In the genomic region with DNA sequence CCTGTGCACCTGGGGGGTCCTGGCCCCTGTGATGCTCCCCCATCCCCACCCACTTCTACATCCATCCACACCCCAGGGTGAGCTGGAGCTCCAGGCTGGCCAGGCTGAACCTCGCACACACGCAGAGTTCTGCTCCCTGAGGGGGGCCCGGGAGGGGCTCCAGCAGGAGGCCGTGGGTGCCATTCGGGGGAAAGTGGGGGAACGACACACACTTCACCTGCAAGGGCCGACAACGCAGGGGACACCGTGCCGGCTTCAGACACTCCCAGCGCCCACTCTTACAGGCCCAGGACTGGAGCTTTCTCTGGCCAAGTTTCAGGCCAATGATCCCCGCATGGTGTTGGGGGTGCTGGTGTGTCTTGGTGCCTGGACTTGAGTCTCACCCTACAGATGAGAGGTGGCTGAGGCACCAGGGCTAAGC, we compare ENCODE assay signal across 12 cellular contexts. TPM values are rescaled to one million over a fixed set of nuclear protein-coding genes. Genes with fewer than 3 reads are reported as not detected.
A peak's percentile ranks its signal among the peaks of the same experiment; 100 is the strongest.
DNase-seq lines count a peak whose midpoint lies in the region; ATAC-seq, FAIRE-seq and TF ChIP-seq lines count a peak whose summit lies in the region.
"Had no signal": no experiment of that assay in that cellular context is flagged by ENCODE, and none has a peak within 500 bp of the region (broad histone marks: within the 10 kb centered on the region; RNA-seq: fewer than 3 reads in every experiment).

No MANE protein-coding gene starts in this region.

- peaks cover 34% of the 10 kb centered on the region for H3K4me1 ChIP-seq in HepG2 (ENCODE audit: insufficient read depth, low read length)
- peaks cover 50% of the 10 kb centered on the region for H3K4me1 ChIP-seq in suprapubic skin

- TF ChIP-seq POLR2A in HepG2 (IDR thresholded peaks at IDR 0.05; ENCODE audit: insufficient read depth in 1 of 2, low read depth in 2 of 2, low read length in 2 of 2) (no peak), suprapubic skin (IDR thresholded peaks at IDR 0.05) (no peak)

- H3K9ac ChIP-seq in HepG2 (ENCODE audit: insufficient read depth, low read depth, low read length) = no peak overlapping the region

- intact Hi-C loops in HepG2 (cut with micrococcal nuclease; ENCODE audit: unreplicated experiment) = no loop called here

- in situ Hi-C loops in HepG2 (cut with HindIII; ENCODE audit: extremely low pct_ligation_motif_present, low pct_unique_long_range_greater_than_20kb) = loop anchor here (5.0 kb wide), 1 partner anchor 70 kb away; no protein-coding TSS in a partner anchor

- peaks cover 3% of the 10 kb centered on the region for H3K27me3 ChIP-seq in WERI-Rb-1 (ENCODE audit: insufficient read depth, low read depth, severe bottlenecking)
- no peaks in the 10 kb centered on the region for H3K27me3 ChIP-seq in HepG2 (ENCODE audit: control insufficient read depth in 1 of 2, insufficient read depth in 2 of 2, low read length in 2 of 2)
- H3K27me3 ChIP-seq in suprapubic skin = peaks cover 5% of the 10 kb centered on the region

- ATAC-seq in HepG2 = no peak

- no peak overlapping the region; the same call in 1 of the 2 replicates for H3K4me2 ChIP-seq in HepG2 (ENCODE audit: low read depth, low read length)

- 100% methylated on average over 2 of the region's 12 CpGs for WGBS in HepG2 (ENCODE audit: low lambda C conversion rate)
- WGBS in suprapubic skin = 88% methylated on average over 5 of the region's 12 CpGs

- BruUV-seq in HepG2 (replicated peaks; lab: Mats Ljungman, UMichigan) = no TSS peak

- no peaks in the 10 kb centered on the region; the same call in 1 of the 2 replicates for H4K20me1 ChIP-seq in HepG2 (ENCODE audit: insufficient read depth, low read length)

- TF ChIP-seq RAD21 in HepG2 (CRISPR knock-in tag; IDR thresholded peaks at IDR 0.05) = no peak

- H3K4me3 ChIP-seq in WERI-Rb-1 (ENCODE audit: low read depth, low read length) (no peak overlapping the region), HepG2 (replicated peaks in 1 of 3; ENCODE audit: insufficient read depth in 1 of 3, low read depth in 2 of 3, low read length in 3 of 3) (no peak overlapping the region), suprapubic skin (no peak overlapping the region)

- no peak for TF ChIP-seq CTCF in WERI-Rb-1 (IDR thresholded peaks at IDR 0.05; ENCODE audit: low read depth, low read length)
- no peak for TF ChIP-seq CTCF in HepG2 (CRISPR knock-in tag; IDR thresholded peaks at IDR 0.05)
- no peak for TF ChIP-seq CTCF in suprapubic skin (IDR thresholded peaks at IDR 0.05)

- H3K36me3 ChIP-seq in WERI-Rb-1 (no peaks in the 10 kb centered on the region), HepG2 (replicated peaks in 1 of 2; ENCODE audit: control insufficient read depth in 1 of 2, insufficient read depth in 2 of 2, low read length in 2 of 2) (peaks cover 18 to 28% of the 10 kb centered on the region in 2 experiments), suprapubic skin (peaks cover 15% of the 10 kb centered on the region)
- H3K36me3 ChIP-seq: heart left ventricle had no signal

- peak; percentile 13 for DNase-seq in GM19238 (ENCODE audit: insufficient read length, low spot score)
- DNase-seq in WERI-Rb-1 = no peak
- no peak for DNase-seq in HepG2 (ENCODE audit: low spot score)
- peak in 1 of 2 donors; percentile 65 for DNase-seq in suprapubic skin (ENCODE audit: low spot score in 2 of 2)
- no peak for DNase-seq in AML-193 (lab: John Stamatoyannopoulos, UW)
- no peak for DNase-seq in NOMO-1 treated with DMSO at 0.1 percent for 48 hours (lab: John Stamatoyannopoulos, UW; ENCODE audit: unreplicated experiment)
- DNase-seq in NCI-H345 treated with DMSO at 0.1 percent for 48 hours (lab: John Stamatoyannopoulos, UW; ENCODE audit: unreplicated experiment) = no peak
- DNase-seq in SW 1271 (lab: John Stamatoyannopoulos, UW) = no peak
- DNase-seq: NCI-H2107, occipital lobe had no signal

- CTCF ChIA-PET in HepG2 (lab: Yijun Ruan, JAX; ENCODE audit: low intra/inter-chr PET ratio, low total read pairs) = interaction anchor here (0.8 to 2.3 kb wide), 6 partner anchors 30 to 172 kb away, joined by 3 to 20 read pairs (median 7); partner anchors contain the start of genes DEAF1, SLC25A22 and TMEM80

- TF ChIP-seq EP300 in HepG2 (IDR thresholded peaks at IDR 0.05; ENCODE audit: low read depth in 2 of 2, low read length in 2 of 2) (no peak), HepG2 (CRISPR knock-in tag; IDR thresholded peaks at IDR 0.05; ENCODE audit: borderline replicate concordance) (no peak), suprapubic skin (IDR thresholded peaks at IDR 0.05) (no peak)

- FAIRE-seq in HepG2 (lab: Jason Lieb, UNC) = no peak
- FAIRE-seq: bronchial epithelial cell had no signal

- H2AFZ ChIP-seq in HepG2 (ENCODE audit: low read length) = no peak overlapping the region

- no peaks in the 10 kb centered on the region for H3K79me2 ChIP-seq in HepG2 (ENCODE audit: insufficient read depth, low read length)

- peak overlapping the region; percentile 57 for H3K27ac ChIP-seq in WERI-Rb-1
- H3K27ac ChIP-seq in HepG2 (ENCODE audit: extremely low read length, insufficient read depth, low read length) = peak overlapping the region; percentile 39
- peak overlapping the region; percentile 64 for H3K27ac ChIP-seq in suprapubic skin

- H3K9me3 ChIP-seq in WERI-Rb-1 (ENCODE audit: severe bottlenecking) (no peaks in the 10 kb centered on the region), HepG2 (ENCODE audit: low read length) (no peaks in the 10 kb centered on the region), suprapubic skin (no peaks in the 10 kb centered on the region)
- H3K9me3 ChIP-seq: heart left ventricle had no signal

- POLR2A ChIA-PET in HepG2 (lab: Yijun Ruan, JAX) = interaction anchor here (1.2 to 12.6 kb wide), 5 partner anchors 15 to 172 kb away, joined by 3 to 203 read pairs (median 10); partner anchors contain the start of genes DEAF1, EPS8L2, TALDO1 and TMEM80

RNA-seq across cellular contexts. Expression of gene TALDO1, which starts 20.0 kb away (rescaled TPM):
- 240 and 336 TPM in 2 replicates for total RNA-seq in HepG2 (2016; rRNA removed; fragmentation: Illumina TruSeq; extraction: Trizol)
- 94.7 and 94.9 TPM in 2 replicates for total RNA-seq in HepG2 (2016; cell fraction: cytosol; rRNA removed; fragmentation: Illumina TruSeq; extraction: Trizol; ENCODE audit: low read depth)
- total RNA-seq in HepG2 (2016; cell fraction: insoluble cytoplasmic fraction; rRNA removed; fragmentation: Illumina TruSeq; extraction: Trizol) = 233 and 351 TPM in 2 replicates
- 97.2 and 101 TPM in 2 replicates for total RNA-seq in HepG2 (2016; cell fraction: membrane; rRNA removed; fragmentation: Illumina TruSeq; extraction: Trizol)
- total RNA-seq in HepG2 (2016; cell fraction: nucleus; rRNA removed; fragmentation: Illumina TruSeq; extraction: Trizol) = 84.2 and 97.2 TPM in 2 replicates
- polyA plus RNA-seq in HepG2 (2011; rRNA removed) = 88.1 and 107 TPM in 2 replicates
- polyA plus RNA-seq in HepG2 (2011; cell fraction: cytosol; rRNA removed) = 93.4 and 124 TPM in 2 replicates
- polyA plus RNA-seq in HepG2 (2011; cell fraction: nucleus; rRNA removed) = 50.1 and 56.3 TPM in 2 replicates
- 89.8 and 93.0 TPM in 2 replicates for polyA plus RNA-seq in HepG2 (2012)
- polyA plus RNA-seq in HepG2 (2016; cell fraction: cytosol; fragmentation: Illumina TruSeq; extraction: Trizol; ENCODE audit: low read depth) = 78.6 and 81.5 TPM in 2 replicates
- polyA plus RNA-seq in HepG2 (2016; cell fraction: insoluble cytoplasmic fraction; fragmentation: Illumina TruSeq; extraction: Trizol; ENCODE audit: low read depth) = 291 and 296 TPM in 2 replicates
- 74.1 and 77.8 TPM in 2 replicates for polyA plus RNA-seq in HepG2 (2016; cell fraction: membrane; fragmentation: Illumina TruSeq; extraction: Trizol; ENCODE audit: low read depth)
- 141 and 146 TPM in 2 replicates for polyA plus RNA-seq in HepG2 (2016; cell fraction: nucleus; fragmentation: Illumina TruSeq; extraction: Trizol; ENCODE audit: insufficient read depth, low read depth)
- polyA minus RNA-seq in HepG2 (2011; rRNA and poly(A)+ RNA removed; ENCODE audit: low replicate concordance) = 76.8 and 132 TPM in 2 replicates
- polyA minus RNA-seq in HepG2 (2011; cell fraction: cytosol; rRNA and poly(A)+ RNA removed) = 46.9 and 78.3 TPM in 2 replicates
- polyA minus RNA-seq in HepG2 (2011; cell fraction: nucleus; rRNA and poly(A)+ RNA removed) = 15.8 and 16.4 TPM in 2 replicates
- total RNA-seq in suprapubic skin = 100 to 1,000 TPM; 107 to 197 (median 179) TPM

RNA-seq across cellular contexts. Expression of gene EPS8L2, which starts 21.3 kb away (rescaled TPM):
- total RNA-seq in HepG2 (2016; rRNA removed; fragmentation: Illumina TruSeq; extraction: Trizol) (55.6 and 89.3 TPM in 2 replicates), suprapubic skin (100 to 1,000 TPM; 107 to 193 (median 140) TPM)
- total RNA-seq in HepG2 (2016; cell fraction: cytosol; rRNA removed; fragmentation: Illumina TruSeq; extraction: Trizol; ENCODE audit: low read depth) = 23.4 and 26.5 TPM in 2 replicates
- total RNA-seq in HepG2 (2016; cell fraction: insoluble cytoplasmic fraction; rRNA removed; fragmentation: Illumina TruSeq; extraction: Trizol) = 59.5 and 96.0 TPM in 2 replicates
- total RNA-seq in HepG2 (2016; cell fraction: membrane; rRNA removed; fragmentation: Illumina TruSeq; extraction: Trizol) = 40.7 and 48.2 TPM in 2 replicates
- 113 TPM in 2 replicates for total RNA-seq in HepG2 (2016; cell fraction: nucleus; rRNA removed; fragmentation: Illumina TruSeq; extraction: Trizol)
- 416 and 597 TPM in 2 replicates for polyA plus RNA-seq in HepG2 (2011; rRNA removed)
- 128 and 201 TPM in 2 replicates for polyA plus RNA-seq in HepG2 (2011; cell fraction: cytosol; rRNA removed)
- 5,456 and 6,377 TPM in 2 replicates for polyA plus RNA-seq in HepG2 (2011; cell fraction: nucleus; rRNA removed)
- 164 and 263 TPM in 2 replicates for polyA plus RNA-seq in HepG2 (2012)
- polyA plus RNA-seq in HepG2 (2016; cell fraction: cytosol; fragmentation: Illumina TruSeq; extraction: Trizol; ENCODE audit: low read depth) = 26.4 and 28.2 TPM in 2 replicates
- 71.6 and 87.9 TPM in 2 replicates for polyA plus RNA-seq in HepG2 (2016; cell fraction: insoluble cytoplasmic fraction; fragmentation: Illumina TruSeq; extraction: Trizol; ENCODE audit: low read depth)
- polyA plus RNA-seq in HepG2 (2016; cell fraction: membrane; fragmentation: Illumina TruSeq; extraction: Trizol; ENCODE audit: low read depth) = 43.4 and 44.2 TPM in 2 replicates
- polyA plus RNA-seq in HepG2 (2016; cell fraction: nucleus; fragmentation: Illumina TruSeq; extraction: Trizol; ENCODE audit: insufficient read depth, low read depth) = 595 and 650 TPM in 2 replicates
- polyA minus RNA-seq in HepG2 (2011; rRNA and poly(A)+ RNA removed; ENCODE audit: low replicate concordance) = 35.7 and 322 TPM in 2 replicates
- 77.0 and 84.5 TPM in 2 replicates for polyA minus RNA-seq in HepG2 (2011; cell fraction: cytosol; rRNA and poly(A)+ RNA removed)
- polyA minus RNA-seq in HepG2 (2011; cell fraction: nucleus; rRNA and poly(A)+ RNA removed) = 292 and 312 TPM in 2 replicates

RNA-seq across cellular contexts. Expression of gene TMEM80, which starts 31.7 kb away (rescaled TPM):
- total RNA-seq in HepG2 (2016; rRNA removed; fragmentation: Illumina TruSeq; extraction: Trizol) (2.7 and 5.6 TPM in 2 replicates), suprapubic skin (10 to 100 TPM; 31.5 to 53.6 (median 39.1) TPM)
- total RNA-seq in HepG2 (2016; cell fraction: cytosol; rRNA removed; fragmentation: Illumina TruSeq; extraction: Trizol; ENCODE audit: low read depth) = 0.71 and 1.1 TPM in 2 replicates
- total RNA-seq in HepG2 (2016; cell fraction: insoluble cytoplasmic fraction; rRNA removed; fragmentation: Illumina TruSeq; extraction: Trizol) = 2.5 and 6.4 TPM in 2 replicates
- 2.9 and 3.2 TPM in 2 replicates for total RNA-seq in HepG2 (2016; cell fraction: membrane; rRNA removed; fragmentation: Illumina TruSeq; extraction: Trizol)
- 6.8 and 8.5 TPM in 2 replicates for total RNA-seq in HepG2 (2016; cell fraction: nucleus; rRNA removed; fragmentation: Illumina TruSeq; extraction: Trizol)
- polyA plus RNA-seq in HepG2 (2011; rRNA removed) = 17.1 and 20.9 TPM in 2 replicates
- polyA plus RNA-seq in HepG2 (2011; cell fraction: cytosol; rRNA removed) = 13.5 and 14.1 TPM in 2 replicates
- 42.7 and 42.8 TPM in 2 replicates for polyA plus RNA-seq in HepG2 (2011; cell fraction: nucleus; rRNA removed)
- 20.6 and 20.8 TPM in 2 replicates for polyA plus RNA-seq in HepG2 (2012)
- polyA plus RNA-seq in HepG2 (2016; cell fraction: cytosol; fragmentation: Illumina TruSeq; extraction: Trizol; ENCODE audit: low read depth) = 1.3 and 1.4 TPM in 2 replicates
- 3.6 and 3.8 TPM in 2 replicates for polyA plus RNA-seq in HepG2 (2016; cell fraction: insoluble cytoplasmic fraction; fragmentation: Illumina TruSeq; extraction: Trizol; ENCODE audit: low read depth)
- 2.4 and 2.9 TPM in 2 replicates for polyA plus RNA-seq in HepG2 (2016; cell fraction: membrane; fragmentation: Illumina TruSeq; extraction: Trizol; ENCODE audit: low read depth)
- 21.0 and 22.8 TPM in 2 replicates for polyA plus RNA-seq in HepG2 (2016; cell fraction: nucleus; fragmentation: Illumina TruSeq; extraction: Trizol; ENCODE audit: insufficient read depth, low read depth)
- polyA minus RNA-seq in HepG2 (2011; rRNA and poly(A)+ RNA removed; ENCODE audit: low replicate concordance) = 5.4 and 7.9 TPM in 2 replicates
- polyA minus RNA-seq in HepG2 (2011; cell fraction: cytosol; rRNA and poly(A)+ RNA removed) = 1.9 and 3.8 TPM in 2 replicates
- 11.6 and 13.4 TPM in 2 replicates for polyA minus RNA-seq in HepG2 (2011; cell fraction: nucleus; rRNA and poly(A)+ RNA removed)

RNA-seq across cellular contexts. Expression of gene DEAF1, which starts 32.3 kb away (rescaled TPM):
- total RNA-seq in HepG2 (2016; rRNA removed; fragmentation: Illumina TruSeq; extraction: Trizol) (18.2 and 29.6 TPM in 2 replicates), suprapubic skin (10 to 100 TPM; 37.0 to 60.6 (median 43.7) TPM)
- total RNA-seq in HepG2 (2016; cell fraction: cytosol; rRNA removed; fragmentation: Illumina TruSeq; extraction: Trizol; ENCODE audit: low read depth) = 52.0 and 58.7 TPM in 2 replicates
- total RNA-seq in HepG2 (2016; cell fraction: insoluble cytoplasmic fraction; rRNA removed; fragmentation: Illumina TruSeq; extraction: Trizol) = 20.8 and 32.8 TPM in 2 replicates
- 63.0 and 70.8 TPM in 2 replicates for total RNA-seq in HepG2 (2016; cell fraction: membrane; rRNA removed; fragmentation: Illumina TruSeq; extraction: Trizol)
- total RNA-seq in HepG2 (2016; cell fraction: nucleus; rRNA removed; fragmentation: Illumina TruSeq; extraction: Trizol) = 23.5 and 24.2 TPM in 2 replicates
- 22.3 and 31.6 TPM in 2 replicates for polyA plus RNA-seq in HepG2 (2011; rRNA removed)
- 18.7 and 21.9 TPM in 2 replicates for polyA plus RNA-seq in HepG2 (2011; cell fraction: cytosol; rRNA removed)
- 48.8 and 50.2 TPM in 2 replicates for polyA plus RNA-seq in HepG2 (2011; cell fraction: nucleus; rRNA removed)
- 24.8 and 28.9 TPM in 2 replicates for polyA plus RNA-seq in HepG2 (2012)
- 54.2 and 64.1 TPM in 2 replicates for polyA plus RNA-seq in HepG2 (2016; cell fraction: cytosol; fragmentation: Illumina TruSeq; extraction: Trizol; ENCODE audit: low read depth)
- polyA plus RNA-seq in HepG2 (2016; cell fraction: insoluble cytoplasmic fraction; fragmentation: Illumina TruSeq; extraction: Trizol; ENCODE audit: low read depth) = 20.0 and 24.6 TPM in 2 replicates
- polyA plus RNA-seq in HepG2 (2016; cell fraction: membrane; fragmentation: Illumina TruSeq; extraction: Trizol; ENCODE audit: low read depth) = 53.8 and 73.1 TPM in 2 replicates
- 41.0 and 44.0 TPM in 2 replicates for polyA plus RNA-seq in HepG2 (2016; cell fraction: nucleus; fragmentation: Illumina TruSeq; extraction: Trizol; ENCODE audit: insufficient read depth, low read depth)
- 25.5 and 31.1 TPM in 2 replicates for polyA minus RNA-seq in HepG2 (2011; rRNA and poly(A)+ RNA removed; ENCODE audit: low replicate concordance)
- 12.7 and 21.4 TPM in 2 replicates for polyA minus RNA-seq in HepG2 (2011; cell fraction: cytosol; rRNA and poly(A)+ RNA removed)
- 27.7 and 32.9 TPM in 2 replicates for polyA minus RNA-seq in HepG2 (2011; cell fraction: nucleus; rRNA and poly(A)+ RNA removed)

RNA-seq across cellular contexts. Expression of gene GATD1, which starts 50.0 kb away (rescaled TPM):
- total RNA-seq in HepG2 (2016; rRNA removed; fragmentation: Illumina TruSeq; extraction: Trizol) = 35.8 and 60.5 TPM in 2 replicates
- 8.1 and 9.3 TPM in 2 replicates for total RNA-seq in HepG2 (2016; cell fraction: cytosol; rRNA removed; fragmentation: Illumina TruSeq; extraction: Trizol; ENCODE audit: low read depth)
- 33.7 and 52.3 TPM in 2 replicates for total RNA-seq in HepG2 (2016; cell fraction: insoluble cytoplasmic fraction; rRNA removed; fragmentation: Illumina TruSeq; extraction: Trizol)
- 20.6 and 22.3 TPM in 2 replicates for total RNA-seq in HepG2 (2016; cell fraction: membrane; rRNA removed; fragmentation: Illumina TruSeq; extraction: Trizol)
- total RNA-seq in HepG2 (2016; cell fraction: nucleus; rRNA removed; fragmentation: Illumina TruSeq; extraction: Trizol) = 42.6 and 48.3 TPM in 2 replicates
- polyA plus RNA-seq in HepG2 (2011; rRNA removed) = 31.3 and 40.0 TPM in 2 replicates
- polyA plus RNA-seq in HepG2 (2011; cell fraction: cytosol; rRNA removed) = 18.2 and 31.2 TPM in 2 replicates
- 244 and 302 TPM in 2 replicates for polyA plus RNA-seq in HepG2 (2011; cell fraction: nucleus; rRNA removed)
- 22.2 and 27.6 TPM in 2 replicates for polyA plus RNA-seq in HepG2 (2012)
- polyA plus RNA-seq in HepG2 (2016; cell fraction: cytosol; fragmentation: Illumina TruSeq; extraction: Trizol; ENCODE audit: low read depth) = 7.3 and 8.3 TPM in 2 replicates
- polyA plus RNA-seq in HepG2 (2016; cell fraction: insoluble cytoplasmic fraction; fragmentation: Illumina TruSeq; extraction: Trizol; ENCODE audit: low read depth) = 29.8 and 37.5 TPM in 2 replicates
- 10.4 and 13.8 TPM in 2 replicates for polyA plus RNA-seq in HepG2 (2016; cell fraction: membrane; fragmentation: Illumina TruSeq; extraction: Trizol; ENCODE audit: low read depth)
- 92.6 and 114 TPM in 2 replicates for polyA plus RNA-seq in HepG2 (2016; cell fraction: nucleus; fragmentation: Illumina TruSeq; extraction: Trizol; ENCODE audit: insufficient read depth, low read depth)
- 20.9 and 51.8 TPM in 2 replicates for polyA minus RNA-seq in HepG2 (2011; rRNA and poly(A)+ RNA removed; ENCODE audit: low replicate concordance)
- 15.0 and 21.0 TPM in 2 replicates for polyA minus RNA-seq in HepG2 (2011; cell fraction: cytosol; rRNA and poly(A)+ RNA removed)
- polyA minus RNA-seq in HepG2 (2011; cell fraction: nucleus; rRNA and poly(A)+ RNA removed) = 25.6 and 29.0 TPM in 2 replicates
- 10 to 100 TPM; 27.2 to 68.2 (median 46.0) TPM for total RNA-seq in suprapubic skin
